In genomic region chr4:145049241-145049640, GRCh38 we compare ENCODE assay signal across 24 cellular contexts. TPM values are rescaled to one million over a fixed set of nuclear protein-coding genes. Genes with fewer than 3 reads are reported as not detected.
A peak's percentile ranks its signal among the peaks of the same experiment; 100 is the strongest.
DNase-seq lines count a peak whose midpoint lies in the region; ATAC-seq, FAIRE-seq and TF ChIP-seq lines count a peak whose summit lies in the region.
"Had no signal": no experiment of that assay in that cellular context is flagged by ENCODE, and none has a peak within 500 bp of the region (broad histone marks: within the 10 kb centered on the region; RNA-seq: fewer than 3 reads in every experiment).

No MANE protein-coding gene starts in this region.

- POLR2A ChIA-PET in activated CD4-positive, alpha-beta T cell treated with anti-CD3 and anti-CD28 coated beads for 36 hours (lab: Charles Lee): interaction anchor here (0.7 kb wide), 1 partner anchor 195 kb away, joined by 3 read pairs; no protein-coding TSS in a partner anchor
- POLR2A ChIA-PET in K562 (lab: Yijun Ruan, JAX): interaction anchor here (1.1 kb wide), 1 partner anchor 27 kb away, joined by 3 read pairs; no protein-coding TSS in a partner anchor

- DNase-seq in activated CD4-positive, alpha-beta T cell treated with anti-CD3 and anti-CD28 coated beads for 36 hours: no peak
- DNase-seq in activated CD4-positive, alpha-beta T cell treated with anti-CD3 and anti-CD28 coated beads for 48 hours: no peak
- DNase-seq in GM12892 (ENCODE audit: insufficient read length) (no peak), OCI-M1 (lab: John Stamatoyannopoulos, UW) (peak; percentile 16), K562 (ENCODE audit: extremely low read depth in 1 of 4, low spot score in 3 of 4) (no peak), COLO829 (ENCODE audit: low spot score) (no peak)
- DNase-seq: Calu3; CD4-positive, CD25-positive, alpha-beta regulatory T cell; CD8-positive, alpha-beta T cell; DMS53; DMS79 treated with DMSO at 0.1 percent for 48 hours; GF-D8; GOT3; H7; HCEC 1CT had no signal

- 44% methylated on average over 1 of the region's 1 CpG for WGBS in K562 (ENCODE audit: insufficient coverage, low coverage, missing lambda C conversion rate)

- no peak overlapping the region for H3K4me2 ChIP-seq in K562 (ENCODE audit: insufficient read depth, low read length)
- H3K4me2 ChIP-seq: BLaER1 had no signal

- H3K4me1 ChIP-seq in K562 (replicated peaks in 1 of 2; ENCODE audit: control insufficient read depth in 2 of 2, insufficient read depth in 2 of 2, low read length in 2 of 2): peaks cover 0 to 3% of the 10 kb centered on the region in 2 experiments; a peak in 3 of 5 replicates
- H3K4me1 ChIP-seq: BLaER1 had no signal

- H3K27me3 Mint-ChIP-seq in activated CD4-positive, alpha-beta T cell treated with anti-CD3 and anti-CD28 coated beads for 36 hours: no peaks in the 10 kb centered on the region
- H3K27me3 Mint-ChIP-seq: B cell; CD4-positive, CD25-positive, alpha-beta regulatory T cell had no signal

- in situ Hi-C loops in K562 (cut with MboI): no loop called here

- H3K79me2 ChIP-seq in K562 (ENCODE audit: control insufficient read depth, insufficient read depth, low read length): peaks cover 6% of the 10 kb centered on the region; the same call in 2 of the 3 replicates

- TF ChIP-seq RAD21 in K562 (CRISPR knock-in tag; conservative IDR thresholded peaks at IDR 0.05 in 1 of 2, IDR thresholded peaks at IDR 0.05 in 1 of 2): no peak

- no peaks in the 10 kb centered on the region for H3K27me3 ChIP-seq in K562 (ENCODE audit: control insufficient read depth in 2 of 2, insufficient read depth in 2 of 2, low read length in 2 of 2)
- H3K27me3 ChIP-seq: BLaER1 had no signal

- CTCF ChIA-PET in activated CD4-positive, alpha-beta T cell treated with anti-CD3 and anti-CD28 coated beads for 36 hours (lab: Charles Lee): no interaction called here
- CTCF ChIA-PET in K562 (lab: Yijun Ruan, JAX; ENCODE audit: low intra/inter-chr PET ratio): no interaction called here

- TF ChIP-seq EP300 in K562 (IDR thresholded peaks at IDR 0.05; ENCODE audit: low read length): no peak

- no peak overlapping the region for H3K9ac ChIP-seq in K562 (ENCODE audit: insufficient read depth in 1 of 2, low read depth in 2 of 2, low read length in 2 of 2)
- H3K9ac ChIP-seq: BLaER1 had no signal

- H4K20me1 ChIP-seq in K562 (replicated peaks; ENCODE audit: control insufficient read depth, insufficient read depth, low read length): no peaks in the 10 kb centered on the region
- H4K20me1 ChIP-seq: BLaER1 had no signal

- TF ChIP-seq POLR2A in GM12892 (IDR thresholded peaks at IDR 0.05; ENCODE audit: low read depth, low read length): no peak
- TF ChIP-seq POLR2A in K562 (conservative IDR thresholded peaks at IDR 0.05): no peak

- no peak overlapping the region for H3K4me3 Mint-ChIP-seq in activated CD4-positive, alpha-beta T cell treated with anti-CD3 and anti-CD28 coated beads for 36 hours
- H3K4me3 Mint-ChIP-seq: B cell; CD4-positive, CD25-positive, alpha-beta regulatory T cell; CD8-positive, alpha-beta T cell had no signal

- peak overlapping the region; percentile 31 for H3K27ac Mint-ChIP-seq in activated CD4-positive, alpha-beta T cell treated with anti-CD3 and anti-CD28 coated beads for 36 hours
- H3K27ac Mint-ChIP-seq: B cell; CD4-positive, CD25-positive, alpha-beta regulatory T cell; CD8-positive, alpha-beta T cell had no signal

- H3K4me3 ChIP-seq in K562: no peak overlapping the region
- H3K4me3 ChIP-seq: BLaER1 had no signal

- H3K4me1 Mint-ChIP-seq in activated CD4-positive, alpha-beta T cell treated with anti-CD3 and anti-CD28 coated beads for 36 hours: peaks cover 14% of the 10 kb centered on the region

- H3K36me3 ChIP-seq in K562 (ENCODE audit: control insufficient read depth, insufficient read depth, low read length): peaks cover 9% of the 10 kb centered on the region; the same call in 1 of the 3 replicates

- intact Hi-C loops in activated CD4-positive, alpha-beta T cell treated with anti-CD3 and anti-CD28 coated beads for 36 hours (cut with DNase I, micrococcal nuclease): no loop called here
- intact Hi-C loops in K562 (cut with micrococcal nuclease): no loop called here

- no peak for ATAC-seq in activated CD4-positive, alpha-beta T cell treated with anti-CD3 and anti-CD28 coated beads for 36 hours
- ATAC-seq in K562 (no peak), GM19328 (IDR thresholded peaks at IDR 0.05; ENCODE audit: unreplicated experiment) (no peak), HG03175 (IDR thresholded peaks at IDR 0.05; ENCODE audit: unreplicated experiment) (no peak)
- ATAC-seq: CD8-positive, alpha-beta T cell had no signal

- peak; percentile 5 for FAIRE-seq in GM12892 (lab: Jason Lieb, UNC)
- no peak for FAIRE-seq in K562 (lab: Jason Lieb, UNC)
- FAIRE-seq: A204.1, GM12891, GM19239 had no signal

- H3K9me3 Mint-ChIP-seq in activated CD4-positive, alpha-beta T cell treated with anti-CD3 and anti-CD28 coated beads for 36 hours (ENCODE audit: low read depth): no peaks in the 10 kb centered on the region
- H3K9me3 Mint-ChIP-seq: CD4-positive, CD25-positive, alpha-beta regulatory T cell; CD8-positive, alpha-beta T cell had no signal

- TF ChIP-seq CTCF in K562 (IDR thresholded peaks at IDR 0.05 in 2 of 3, conservative IDR thresholded peaks at IDR 0.05 in 1 of 3; ENCODE audit: insufficient read depth in 2 of 3, low read depth in 1 of 3, low read length in 3 of 3): no peak

- no peak overlapping the region for H2AFZ ChIP-seq in K562 (ENCODE audit: low read depth, low read length)

- peaks cover 12% of the 10 kb centered on the region for H3K36me3 Mint-ChIP-seq in activated CD4-positive, alpha-beta T cell treated with anti-CD3 and anti-CD28 coated beads for 36 hours (ENCODE audit: low read depth)

- H3K9me1 ChIP-seq in K562 (ENCODE audit: control insufficient read depth, insufficient read depth, low read length): no peaks in the 10 kb centered on the region

- no TSS peak for BruUV-seq in K562 (replicated peaks; lab: Mats Ljungman, UMichigan)

- H3K27ac ChIP-seq in K562 (ENCODE audit: extremely low read depth, low read depth, low read length): no peak overlapping the region
- H3K27ac ChIP-seq: 22Rv1, BLaER1, C4-2B had no signal

- H3K9me3 ChIP-seq in K562 (replicated peaks; ENCODE audit: control insufficient read depth, insufficient read depth, low read depth, low read length): no peaks in the 10 kb centered on the region

TF ChIP-seq in K562, 482 proteins besides CTCF, POLR2A, EP300 and RAD21 (continues in another document):
- TF ChIP-seq, protein P1, sequence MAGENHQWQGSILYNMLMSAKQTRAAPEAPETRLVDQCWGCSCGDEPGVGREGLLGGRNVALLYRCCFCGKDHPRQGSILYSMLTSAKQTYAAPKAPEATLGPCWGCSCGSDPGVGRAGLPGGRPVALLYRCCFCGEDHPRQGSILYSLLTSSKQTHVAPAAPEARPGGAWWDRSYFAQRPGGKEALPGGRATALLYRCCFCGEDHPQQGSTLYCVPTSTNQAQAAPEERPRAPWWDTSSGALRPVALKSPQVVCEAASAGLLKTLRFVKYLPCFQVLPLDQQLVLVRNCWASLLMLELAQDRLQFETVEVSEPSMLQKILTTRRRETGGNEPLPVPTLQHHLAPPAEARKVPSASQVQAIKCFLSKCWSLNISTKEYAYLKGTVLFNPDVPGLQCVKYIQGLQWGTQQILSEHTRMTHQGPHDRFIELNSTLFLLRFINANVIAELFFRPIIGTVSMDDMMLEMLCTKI (IDR thresholded peaks at IDR 0.05; ENCODE audit: partially characterized antibody): no peak

RNA-seq across cellular contexts. Expression of gene ANAPC10, which starts 48.8 kb away (rescaled TPM):
- total RNA-seq in activated CD4-positive, alpha-beta T cell treated with anti-CD3 and anti-CD28 coated beads for 36 hours: 10 to 100 TPM; 27.7 to 31.5 TPM
- polyA plus RNA-seq in GM12892 (2012; ENCODE audit: missing spikeins): 24.8 TPM
- 45.9 and 74.8 TPM in 2 replicates for total RNA-seq in K562 (2011; cell fraction: chromatin; rRNA removed; ENCODE audit: low replicate concordance)
- 22.8 and 29.7 TPM in 2 replicates for total RNA-seq in K562 (2011; cell fraction: nucleolus; rRNA removed)
- 32.2 and 59.8 TPM in 2 replicates for total RNA-seq in K562 (2011; cell fraction: nucleoplasm; rRNA removed)
- total RNA-seq in K562 (2014; rRNA removed) (33.3 and 38.6 TPM in 2 replicates), K562 (2014; rRNA removed; fragmentation: Illumina TruSeq; extraction: Trizol) (60.3 and 65.0 TPM in 2 replicates), K562 (2015; rRNA removed; fragmentation: Illumina TruSeq; extraction: Trizol) (49.1 and 57.5 TPM in 2 replicates), K562 (2021) (31.0 and 36.0 TPM in 2 replicates)
- polyA plus RNA-seq in K562 (2011; rRNA removed) (61.9 and 70.9 TPM in 2 replicates), K562 (2014; fragmentation: Illumina TruSeq; extraction: Trizol) (48.8 and 58.2 TPM in 2 replicates), K562 (2014; fragmentation: Nextera tagmentation; extraction: Ambion mirVana) (10 to 100 TPM; 82.0 to 96.2 TPM), K562 (2014; rRNA removed) (59.6 and 64.4 TPM in 2 replicates)
- 19.2 and 35.9 TPM in 2 replicates for polyA plus RNA-seq in K562 (2011; cell fraction: cytosol; rRNA removed)
- 13.3 and 22.0 TPM in 2 replicates for polyA plus RNA-seq in K562 (2011; cell fraction: nucleus; rRNA removed)
- polyA plus RNA-seq in K562 (2012): 28.0 and 31.0 TPM in 2 replicates
- 52.6 and 65.6 TPM in 2 replicates for polyA minus RNA-seq in K562 (2011; rRNA and poly(A)+ RNA removed)
- polyA minus RNA-seq in K562 (2011; cell fraction: cytosol; rRNA and poly(A)+ RNA removed): 5.7 and 15.8 TPM in 2 replicates
- polyA minus RNA-seq in K562 (2011; cell fraction: nucleus; rRNA and poly(A)+ RNA removed): 23.2 and 40.0 TPM in 2 replicates

RNA-seq across cellular contexts. Expression of gene ABCE1, which starts 48.9 kb away (rescaled TPM):
- 100 to 1,000 TPM; 148 to 172 TPM for total RNA-seq in activated CD4-positive, alpha-beta T cell treated with anti-CD3 and anti-CD28 coated beads for 36 hours
- polyA plus RNA-seq in GM12892 (2012; ENCODE audit: missing spikeins): 76.8 TPM
- total RNA-seq in K562 (2011; cell fraction: chromatin; rRNA removed; ENCODE audit: low replicate concordance): 96.4 and 181 TPM in 2 replicates
- total RNA-seq in K562 (2011; cell fraction: nucleolus; rRNA removed): 29.2 and 45.0 TPM in 2 replicates
- total RNA-seq in K562 (2011; cell fraction: nucleoplasm; rRNA removed): 65.8 and 89.3 TPM in 2 replicates
- total RNA-seq in K562 (2014; rRNA removed) (132 and 154 TPM in 2 replicates), K562 (2014; rRNA removed; fragmentation: Illumina TruSeq; extraction: Trizol) (256 and 276 TPM in 2 replicates), K562 (2015; rRNA removed; fragmentation: Illumina TruSeq; extraction: Trizol) (209 and 222 TPM in 2 replicates), K562 (2021) (147 and 156 TPM in 2 replicates)
- polyA plus RNA-seq in K562 (2011; rRNA removed) (143 and 238 TPM in 2 replicates), K562 (2014; fragmentation: Illumina TruSeq; extraction: Trizol) (210 and 238 TPM in 2 replicates), K562 (2014; fragmentation: Nextera tagmentation; extraction: Ambion mirVana) (100 to 1,000 TPM; 164 to 169 TPM), K562 (2014; rRNA removed) (134 and 142 TPM in 2 replicates)
- 81.5 and 109 TPM in 2 replicates for polyA plus RNA-seq in K562 (2011; cell fraction: cytosol; rRNA removed)
- 114 and 165 TPM in 2 replicates for polyA plus RNA-seq in K562 (2011; cell fraction: nucleus; rRNA removed)
- 72.6 and 143 TPM in 2 replicates for polyA plus RNA-seq in K562 (2012)
- 342 and 401 TPM in 2 replicates for polyA minus RNA-seq in K562 (2011; rRNA and poly(A)+ RNA removed)
- 99.3 and 125 TPM in 2 replicates for polyA minus RNA-seq in K562 (2011; cell fraction: cytosol; rRNA and poly(A)+ RNA removed)
- 54.0 and 95.2 TPM in 2 replicates for polyA minus RNA-seq in K562 (2011; cell fraction: nucleus; rRNA and poly(A)+ RNA removed)
